13 cellular contexts compared by ENCODE assay signal in genomic region chr12:112148031-112148513, GRCh38. TPM values are rescaled to one million over a fixed set of nuclear protein-coding genes. Genes with fewer than 3 reads are reported as not detected.
DNase-seq lines count a peak whose midpoint lies in the region; ATAC-seq and TF ChIP-seq lines count a peak whose summit lies in the region.
"Had no signal": no experiment of that assay in that cellular context is flagged by ENCODE, and none has a peak within 500 bp of the region (broad histone marks: within the 10 kb centered on the region; RNA-seq: fewer than 3 reads in every experiment).

No MANE protein-coding gene starts in this region.

- H3K79me2 ChIP-seq in PC-9 (ENCODE audit: low read depth) (peaks cover 24% of the 10 kb centered on the region), fibroblast of lung (ENCODE audit: control insufficient read depth, insufficient read depth, low read length) (no peaks in the 10 kb centered on the region)

- no peak overlapping the region for H3K4me3 Mint-ChIP-seq in activated T-cell treated with anti-CD3 and anti-CD28 coated beads, Interleukin-2, amount 50 U/mL, for 24 hours
- no peak overlapping the region for H3K4me3 Mint-ChIP-seq in activated T-helper 2 cell treated with anti-CD3 and anti-CD28 coated beads, Interferon-gamma antibody, Interleukin-2, Interleukin-4, amounts not matched to agents 10 μg/mL and 5 μg/mL and 100 μg/mL, durations not matched to agents 14 hours and 24 hours and 36 hours (ENCODE audit: low read depth)
- H3K4me3 Mint-ChIP-seq: activated B cell treated with CpG ODN at 0.5 μM for 24 hours had no signal

- H3K36me3 ChIP-seq in PC-9 (ENCODE audit: low read depth) (peaks cover 66% of the 10 kb centered on the region), fibroblast of lung (ENCODE audit: control insufficient read depth, insufficient read depth, low read length) (peaks cover 39% of the 10 kb centered on the region)

- peaks cover 91% of the 10 kb centered on the region for H3K36me3 Mint-ChIP-seq in activated T-cell treated with anti-CD3 and anti-CD28 coated beads, Interleukin-2, amount 50 U/mL, for 24 hours (ENCODE audit: low read depth)
- peaks cover 69% of the 10 kb centered on the region for H3K36me3 Mint-ChIP-seq in activated T-helper 2 cell treated with anti-CD3 and anti-CD28 coated beads, Interferon-gamma antibody, Interleukin-2, Interleukin-4, amounts not matched to agents 10 μg/mL and 5 μg/mL and 100 μg/mL, durations not matched to agents 14 hours and 24 hours and 36 hours (ENCODE audit: low read depth)

- no peak overlapping the region for H3K4me3 ChIP-seq in PC-9
- no peak overlapping the region for H3K4me3 ChIP-seq in fibroblast of lung (replicated peaks in 1 of 4; ENCODE audit: control extremely low read depth in 1 of 4, insufficient read depth in 1 of 4, low read depth in 3 of 4, low read length in 4 of 4)
- H3K4me3 ChIP-seq: BLaER1 treated with 17β-estradiol and CSF1 and Interleukin-3, amounts not matched to agents 10 nM and 100 nM; gastroesophageal sphincter had no signal

- POLR2A ChIA-PET in PC-9 (lab: Charles Lee; ENCODE audit: unreplicated experiment): interaction anchor here (0.5 to 0.6 kb wide), 2 partner anchors 13 to 39 kb away, joined by 3 to 8 read pairs; no protein-coding TSS in a partner anchor

- ATAC-seq in GM21381 (IDR thresholded peaks at IDR 0.05; ENCODE audit: unreplicated experiment): no peak
- ATAC-seq: gastroesophageal sphincter had no signal

- H3K4me2 ChIP-seq in PC-9 (peak overlapping the region; percentile 36), fibroblast of lung (ENCODE audit: extremely low read depth, insufficient read depth, low read length) (no peak overlapping the region)
- H3K4me2 ChIP-seq: BLaER1 treated with 17β-estradiol and CSF1 and Interleukin-3, amounts not matched to agents 10 nM and 100 nM had no signal

- peaks cover 37% of the 10 kb centered on the region for H3K4me1 ChIP-seq in PC-9 (replicated peaks; ENCODE audit: insufficient read depth)
- H3K4me1 ChIP-seq in fibroblast of lung (ENCODE audit: control insufficient read depth, extremely low read depth, insufficient read depth, low read length): peaks cover 3% of the 10 kb centered on the region
- H3K4me1 ChIP-seq: gastroesophageal sphincter had no signal

- no peak overlapping the region for H3K9ac ChIP-seq in fibroblast of lung (ENCODE audit: insufficient read depth, low read length)
- H3K9ac ChIP-seq: BLaER1 treated with 17β-estradiol and CSF1 and Interleukin-3, amounts not matched to agents 10 nM and 100 nM had no signal

- H3K4me1 Mint-ChIP-seq in activated T-cell treated with anti-CD3 and anti-CD28 coated beads, Interleukin-2, amount 50 U/mL, for 24 hours (ENCODE audit: low read depth): peaks cover 7% of the 10 kb centered on the region
- H3K4me1 Mint-ChIP-seq in activated T-helper 2 cell treated with anti-CD3 and anti-CD28 coated beads, Interferon-gamma antibody, Interleukin-2, Interleukin-4, amounts not matched to agents 10 μg/mL and 5 μg/mL and 100 μg/mL, durations not matched to agents 14 hours and 24 hours and 36 hours (ENCODE audit: low read depth): peaks cover 4% of the 10 kb centered on the region

- CTCF ChIA-PET in PC-9 (lab: Charles Lee): interaction anchor here (0.6 kb wide), 1 partner anchor 77 kb away, joined by 3 read pairs; no protein-coding TSS in a partner anchor

- H2AFZ ChIP-seq in PC-9: no peak overlapping the region
- H2AFZ ChIP-seq in fibroblast of lung (ENCODE audit: low read length): no peak overlapping the region

- H3K27ac Mint-ChIP-seq in activated T-cell treated with anti-CD3 and anti-CD28 coated beads, Interleukin-2, amount 50 U/mL, for 24 hours: peak overlapping the region; percentile 64
- H3K27ac Mint-ChIP-seq in activated T-helper 2 cell treated with anti-CD3 and anti-CD28 coated beads, Interferon-gamma antibody, Interleukin-2, Interleukin-4, amounts not matched to agents 10 μg/mL and 5 μg/mL and 100 μg/mL, durations not matched to agents 14 hours and 24 hours and 36 hours: no peak overlapping the region
- H3K27ac Mint-ChIP-seq: activated B cell treated with CpG ODN at 0.5 μM for 24 hours had no signal

- BruUV-seq in PC-9 (replicated peaks; lab: Mats Ljungman, UMichigan): no TSS peak

- H3K27me3 Mint-ChIP-seq in activated T-cell treated with anti-CD3 and anti-CD28 coated beads, Interleukin-2, amount 50 U/mL, for 24 hours: no peaks in the 10 kb centered on the region
- H3K27me3 Mint-ChIP-seq in activated T-helper 2 cell treated with anti-CD3 and anti-CD28 coated beads, Interferon-gamma antibody, Interleukin-2, Interleukin-4, amounts not matched to agents 10 μg/mL and 5 μg/mL and 100 μg/mL, durations not matched to agents 14 hours and 24 hours and 36 hours (ENCODE audit: low read depth): no peaks in the 10 kb centered on the region
- H3K27me3 Mint-ChIP-seq: activated B cell treated with CpG ODN at 0.5 μM for 24 hours had no signal

- H3F3A ChIP-seq in PC-9 (ENCODE audit: insufficient read depth, low read depth): peaks cover 53% of the 10 kb centered on the region

- H3K9me3 ChIP-seq in PC-9 (ENCODE audit: insufficient read depth, low read depth) (no peaks in the 10 kb centered on the region), fibroblast of lung (ENCODE audit: control insufficient read depth, insufficient read depth, low read depth, low read length) (no peaks in the 10 kb centered on the region)
- H3K9me3 ChIP-seq: BLaER1 treated with 17β-estradiol and CSF1 and Interleukin-3, amounts not matched to agents 10 nM and 100 nM; gastroesophageal sphincter had no signal

- no peak for DNase-seq in activated T-cell treated with anti-CD3 and anti-CD28 coated beads, Interleukin-2, amount 50 U/mL, for 24 hours
- no peak for DNase-seq in activated T-cell treated with anti-CD3 and anti-CD28 coated beads for 4 hours
- peak; percentile 67 to 80 for DNase-seq in PC-9
- peak; percentile 65 to 79 for DNase-seq in fibroblast of lung (ENCODE audit: low read depth in 2 of 2)
- peak in 1 of 49 donors; percentile 24 for DNase-seq in substantia nigra (lab: John Stamatoyannopoulos, UW)
- no peak for DNase-seq in activated T-helper 2 cell treated with anti-CD3 and anti-CD28 coated beads, Interferon-gamma antibody, Interleukin-2, Interleukin-4, amounts not matched to agents 10 μg/mL and 5 μg/mL and 100 μg/mL, durations not matched to agents 14 hours and 24 hours and 36 hours (ENCODE audit: low spot score)
- DNase-seq in NCI-H1694 treated with DMSO at 0.1 percent for 48 hours (lab: John Stamatoyannopoulos, UW): no peak
- DNase-seq: activated B cell treated with CpG ODN at 0.5 μM for 24 hours; amniotic stem cell; stimulated activated CD4-positive, alpha-beta T cell treated with anti-CD3 and anti-CD28 coated beads, Interleukin-12 subunit alpha, Interleukin-12 subunit beta, amount 100 ng/mL, for 4 hours had no signal

- H3K27ac ChIP-seq in PC-9 (peak overlapping the region; percentile 72), fibroblast of lung (ENCODE audit: insufficient read depth, low read length) (peak overlapping the region; percentile 4), substantia nigra (ENCODE audit: low read depth, low read length, poor library complexity, severe bottlenecking) (peak overlapping the region; percentile 43)
- H3K27ac ChIP-seq: BLaER1 treated with 17β-estradiol and CSF1 and Interleukin-3, amounts not matched to agents 10 nM and 100 nM; gastroesophageal sphincter had no signal

- no peaks in the 10 kb centered on the region for H4K20me1 ChIP-seq in PC-9 (ENCODE audit: insufficient read depth)
- no peaks in the 10 kb centered on the region for H4K20me1 ChIP-seq in fibroblast of lung (ENCODE audit: control insufficient read depth, extremely low read depth, insufficient read depth, low read length)

- H3K9me3 Mint-ChIP-seq in activated T-cell treated with anti-CD3 and anti-CD28 coated beads, Interleukin-2, amount 50 U/mL, for 24 hours: no peaks in the 10 kb centered on the region
- no peaks in the 10 kb centered on the region for H3K9me3 Mint-ChIP-seq in activated T-helper 2 cell treated with anti-CD3 and anti-CD28 coated beads, Interferon-gamma antibody, Interleukin-2, Interleukin-4, amounts not matched to agents 10 μg/mL and 5 μg/mL and 100 μg/mL, durations not matched to agents 14 hours and 24 hours and 36 hours
- H3K9me3 Mint-ChIP-seq: activated B cell treated with CpG ODN at 0.5 μM for 24 hours had no signal

- intact Hi-C loops in PC-9 (cut with micrococcal nuclease; ENCODE audit: unreplicated experiment): loop anchor here (2.0 to 10.0 kb wide), 2 partner anchors 25 to 53 kb away; no protein-coding TSS in a partner anchor
- intact Hi-C loops in activated T-helper 2 cell treated with anti-CD3 and anti-CD28 coated beads, Interferon-gamma antibody, Interleukin-2, Interleukin-4, amounts not matched to agents 10 μg/mL and 5 μg/mL and 100 μg/mL, durations not matched to agents 14 hours and 24 hours and 36 hours (cut with micrococcal nuclease): no loop called here

- H3K9me2 ChIP-seq in PC-9 (ENCODE audit: insufficient read depth): no peaks in the 10 kb centered on the region; the same call in 1 of the 2 replicates

- no peak for TF ChIP-seq CTCF in PC-9 (conservative IDR thresholded peaks at IDR 0.05)
- no peak for TF ChIP-seq CTCF in fibroblast of lung (conservative IDR thresholded peaks at IDR 0.05 in 1 of 2, IDR thresholded peaks at IDR 0.05 in 1 of 2; ENCODE audit: low read depth in 1 of 2, low read length in 2 of 2)

- H3K27me3 ChIP-seq in PC-9 (ENCODE audit: insufficient read depth, low read depth) (no peaks in the 10 kb centered on the region), fibroblast of lung (ENCODE audit: control insufficient read depth, insufficient read depth, low read length) (no peaks in the 10 kb centered on the region)
- H3K27me3 ChIP-seq: BLaER1 treated with 17β-estradiol and CSF1 and Interleukin-3, amounts not matched to agents 10 nM and 100 nM; gastroesophageal sphincter had no signal

RNA-seq across cellular contexts. Expression of gene TRAFD1, which starts 22.7 kb away (rescaled TPM):
- total RNA-seq in PC-9 (2021) (34.1 and 38.7 TPM in 2 replicates), fibroblast of lung (55.7 and 83.4 TPM in 2 replicates)
- 42.5 and 43.3 TPM in 2 replicates for polyA plus RNA-seq in fibroblast of lung
- polyA plus RNA-seq in fibroblast of lung (2012): 33.0 and 38.0 TPM in 2 replicates
- 32.5 and 34.3 TPM in 2 replicates for polyA minus RNA-seq in fibroblast of lung (ENCODE audit: low replicate concordance)
- total RNA-seq in activated T-helper 2 cell treated with anti-CD3 and anti-CD28 coated beads, Interferon-gamma antibody, Interleukin-2, Interleukin-4, amounts not matched to agents 10 μg/mL and 5 μg/mL and 100 μg/mL, durations not matched to agents 14 hours and 24 hours and 36 hours: 34.7 and 37.5 TPM in 2 replicates

RNA-seq across cellular contexts. Expression of gene NAA25, which starts 39.5 kb away (rescaled TPM):
- total RNA-seq in PC-9 (2021) (29.5 and 37.0 TPM in 2 replicates), fibroblast of lung (16.9 and 18.8 TPM in 2 replicates)
- polyA plus RNA-seq in fibroblast of lung: 17.9 and 19.4 TPM in 2 replicates
- 10.3 and 12.5 TPM in 2 replicates for polyA plus RNA-seq in fibroblast of lung (2012)
- 7.4 and 7.9 TPM in 2 replicates for polyA minus RNA-seq in fibroblast of lung (ENCODE audit: low replicate concordance)
- 43.3 and 48.7 TPM in 2 replicates for total RNA-seq in activated T-helper 2 cell treated with anti-CD3 and anti-CD28 coated beads, Interferon-gamma antibody, Interleukin-2, Interleukin-4, amounts not matched to agents 10 μg/mL and 5 μg/mL and 100 μg/mL, durations not matched to agents 14 hours and 24 hours and 36 hours

Comparison
In these comparisons a context has a peak if more than half of its experiments do, and no peak if none do; other contexts are left out.
1. DNase-seq: peak in PC-9 (2 of 2) and fibroblast of lung (2 of 2); none in activated T-cell treated with anti-CD3 and anti-CD28 coated beads, Interleukin-2, amount 50 U/mL, for 24 hours (single experiment), activated T-cell treated with anti-CD3 and anti-CD28 coated beads for 4 hours (single experiment), activated T-helper 2 cell treated with anti-CD3 and anti-CD28 coated beads, Interferon-gamma antibody, Interleukin-2, Interleukin-4, amounts not matched to agents 10 μg/mL and 5 μg/mL and 100 μg/mL, durations not matched to agents 14 hours and 24 hours and 36 hours (single experiment) and NCI-H1694 treated with DMSO at 0.1 percent for 48 hours (single experiment).
2. H3K27ac ChIP-seq: peak in every context shown above with its lines; median percentile 72 in PC-9; 43 in substantia nigra; 4 in fibroblast of lung.